Comparison of ENCODE assay signal across 13 cellular contexts in genomic region chr6:149346075-149346474, GRCh38. TPM values are rescaled to one million over a fixed set of nuclear protein-coding genes. Genes with fewer than 3 reads are reported as not detected.
A peak's percentile ranks its signal among the peaks of the same experiment; 100 is the strongest.
DNase-seq lines count a peak whose midpoint lies in the region; ATAC-seq and TF ChIP-seq lines count a peak whose summit lies in the region.
"Had no signal": no experiment of that assay in that cellular context is flagged by ENCODE, and none has a peak within 500 bp of the region (broad histone marks: within the 10 kb centered on the region; RNA-seq: fewer than 3 reads in every experiment).

No MANE protein-coding gene starts in this region.

- intact Hi-C loops in activated CD4-positive, alpha-beta memory T cell treated with anti-CD3 and anti-CD28 coated beads for 36 hours (cut with micrococcal nuclease), result no loop called here
- intact Hi-C loops in CD8-positive, alpha-beta T cell (cut with DNase I, micrococcal nuclease), result no loop called here

- DNase-seq in activated CD4-positive, alpha-beta memory T cell treated with anti-CD3 and anti-CD28 coated beads, Interleukin-2, amount 10 ng/mL, durations not matched to agents 7 days and 5 days, result no peak
- no peak for DNase-seq in activated CD4-positive, alpha-beta memory T cell treated with anti-CD3 and anti-CD28 coated beads for 36 hours
- no peak for DNase-seq in CD8-positive, alpha-beta T cell
- DNase-seq in myocyte (ENCODE audit: low read depth), result peak; percentile 16
- no peak for DNase-seq in BE2C
- DNase-seq: HFFc6, NCI-H1694 treated with DMSO at 0.1 percent for 48 hours, Right ventricle myocardium superior had no signal

- no peaks in the 10 kb centered on the region for H3K9me3 ChIP-seq in CD8-positive, alpha-beta T cell (ENCODE audit: low read length)
- no peaks in the 10 kb centered on the region; the same call in 1 of the 2 replicates for H3K9me3 ChIP-seq in BE2C
- H3K9me3 ChIP-seq: A549, BLaER1 had no signal

- H3K4me1 ChIP-seq in CD8-positive, alpha-beta T cell (ENCODE audit: insufficient read depth, low read length), result peaks cover 27% of the 10 kb centered on the region
- peaks cover 13% of the 10 kb centered on the region for H3K4me1 ChIP-seq in BE2C

- ATAC-seq in CD8-positive, alpha-beta T cell, result no peak
- no peak for ATAC-seq in activated T-helper 17 cell treated with anti-CD3 and anti-CD28 coated beads, Interleukin-2, amount 50 U/mL, for 72 hours (replicated peaks)
- ATAC-seq in GM19351 (IDR thresholded peaks at IDR 0.05; ENCODE audit: unreplicated experiment) (no peak), GM21381 (IDR thresholded peaks at IDR 0.05; ENCODE audit: unreplicated experiment) (no peak)
- ATAC-seq: A549 had no signal

- H3K9me3 Mint-ChIP-seq in activated CD4-positive, alpha-beta memory T cell treated with anti-CD3 and anti-CD28 coated beads, Interleukin-2, amount 10 ng/mL, durations not matched to agents 7 days and 5 days, result no peaks in the 10 kb centered on the region
- no peaks in the 10 kb centered on the region for H3K9me3 Mint-ChIP-seq in activated CD4-positive, alpha-beta memory T cell treated with anti-CD3 and anti-CD28 coated beads for 36 hours
- H3K9me3 Mint-ChIP-seq in CD8-positive, alpha-beta T cell, result no peaks in the 10 kb centered on the region
- H3K9me3 Mint-ChIP-seq in activated T-helper 17 cell treated with anti-CD3 and anti-CD28 coated beads, Interleukin-2, amount 50 U/mL, for 72 hours, result no peaks in the 10 kb centered on the region
- H3K9me3 Mint-ChIP-seq: HFFc6 had no signal

- H3K36me3 Mint-ChIP-seq in activated CD4-positive, alpha-beta memory T cell treated with anti-CD3 and anti-CD28 coated beads, Interleukin-2, amount 10 ng/mL, durations not matched to agents 7 days and 5 days (ENCODE audit: low read depth), result peaks cover 63% of the 10 kb centered on the region
- H3K36me3 Mint-ChIP-seq in activated CD4-positive, alpha-beta memory T cell treated with anti-CD3 and anti-CD28 coated beads for 36 hours, result peaks cover 23% of the 10 kb centered on the region
- H3K36me3 Mint-ChIP-seq in CD8-positive, alpha-beta T cell, result peaks cover 35% of the 10 kb centered on the region
- H3K36me3 Mint-ChIP-seq in activated T-helper 17 cell treated with anti-CD3 and anti-CD28 coated beads, Interleukin-2, amount 50 U/mL, for 72 hours (ENCODE audit: low read depth), result peaks cover 93% of the 10 kb centered on the region

- peak overlapping the region; percentile 21 for H3K27ac Mint-ChIP-seq in activated CD4-positive, alpha-beta memory T cell treated with anti-CD3 and anti-CD28 coated beads, Interleukin-2, amount 10 ng/mL, durations not matched to agents 7 days and 5 days
- no peak overlapping the region for H3K27ac Mint-ChIP-seq in activated CD4-positive, alpha-beta memory T cell treated with anti-CD3 and anti-CD28 coated beads for 36 hours
- peak overlapping the region; percentile 11 for H3K27ac Mint-ChIP-seq in CD8-positive, alpha-beta T cell
- peak overlapping the region; percentile 2 for H3K27ac Mint-ChIP-seq in activated T-helper 17 cell treated with anti-CD3 and anti-CD28 coated beads, Interleukin-2, amount 50 U/mL, for 72 hours
- H3K27ac Mint-ChIP-seq: HFFc6 had no signal

- H3K27me3 Mint-ChIP-seq in activated CD4-positive, alpha-beta memory T cell treated with anti-CD3 and anti-CD28 coated beads, Interleukin-2, amount 10 ng/mL, durations not matched to agents 7 days and 5 days, result no peaks in the 10 kb centered on the region
- no peaks in the 10 kb centered on the region for H3K27me3 Mint-ChIP-seq in activated CD4-positive, alpha-beta memory T cell treated with anti-CD3 and anti-CD28 coated beads for 36 hours
- no peaks in the 10 kb centered on the region for H3K27me3 Mint-ChIP-seq in CD8-positive, alpha-beta T cell (ENCODE audit: low read depth)
- no peaks in the 10 kb centered on the region for H3K27me3 Mint-ChIP-seq in activated T-helper 17 cell treated with anti-CD3 and anti-CD28 coated beads, Interleukin-2, amount 50 U/mL, for 72 hours

- CTCF ChIA-PET in activated CD4-positive, alpha-beta memory T cell treated with anti-CD3 and anti-CD28 coated beads, Interleukin-2, amount 10 ng/mL, durations not matched to agents 7 days and 5 days (lab: Charles Lee), result interaction anchor here (1.1 to 1.2 kb wide), 2 partner anchors 261 to 264 kb away, joined by 3 read pairs; no protein-coding TSS in a partner anchor
- CTCF ChIA-PET in activated CD4-positive, alpha-beta memory T cell treated with anti-CD3 and anti-CD28 coated beads for 36 hours (lab: Charles Lee), result no interaction called here
- CTCF ChIA-PET in CD8-positive, alpha-beta T cell (lab: Charles Lee), result interaction anchor here (0.5 to 1.0 kb wide), 2 partner anchors 14 to 287 kb away, joined by 3 to 4 read pairs; no protein-coding TSS in a partner anchor

- H3K4me3 Mint-ChIP-seq in activated CD4-positive, alpha-beta memory T cell treated with anti-CD3 and anti-CD28 coated beads, Interleukin-2, amount 10 ng/mL, durations not matched to agents 7 days and 5 days, result no peak overlapping the region
- no peak overlapping the region for H3K4me3 Mint-ChIP-seq in activated CD4-positive, alpha-beta memory T cell treated with anti-CD3 and anti-CD28 coated beads for 36 hours
- no peak overlapping the region for H3K4me3 Mint-ChIP-seq in CD8-positive, alpha-beta T cell
- H3K4me3 Mint-ChIP-seq in activated T-helper 17 cell treated with anti-CD3 and anti-CD28 coated beads, Interleukin-2, amount 50 U/mL, for 72 hours, result peak overlapping the region; percentile 29
- H3K4me3 Mint-ChIP-seq: HFFc6 had no signal

- no peaks in the 10 kb centered on the region for H3K27me3 ChIP-seq in CD8-positive, alpha-beta T cell (ENCODE audit: insufficient read depth, low read length)
- no peaks in the 10 kb centered on the region for H3K27me3 ChIP-seq in BE2C
- H3K27me3 ChIP-seq: BLaER1 had no signal

- no peaks in the 10 kb centered on the region for H3K36me3 ChIP-seq in CD8-positive, alpha-beta T cell (ENCODE audit: insufficient read depth, low read length)
- peaks cover 2% of the 10 kb centered on the region; the same call in 1 of the 2 replicates for H3K36me3 ChIP-seq in BE2C

- peaks cover 72% of the 10 kb centered on the region for H3K4me1 Mint-ChIP-seq in activated CD4-positive, alpha-beta memory T cell treated with anti-CD3 and anti-CD28 coated beads, Interleukin-2, amount 10 ng/mL, durations not matched to agents 7 days and 5 days
- peaks cover 68% of the 10 kb centered on the region for H3K4me1 Mint-ChIP-seq in activated CD4-positive, alpha-beta memory T cell treated with anti-CD3 and anti-CD28 coated beads for 36 hours (ENCODE audit: low read depth)
- H3K4me1 Mint-ChIP-seq in CD8-positive, alpha-beta T cell (ENCODE audit: low read depth), result peaks cover 76% of the 10 kb centered on the region
- H3K4me1 Mint-ChIP-seq in activated T-helper 17 cell treated with anti-CD3 and anti-CD28 coated beads, Interleukin-2, amount 50 U/mL, for 72 hours, result peaks cover 49% of the 10 kb centered on the region

- H3K4me3 ChIP-seq in CD8-positive, alpha-beta T cell (ENCODE audit: low read depth, low read length), result no peak overlapping the region
- H3K4me3 ChIP-seq in BE2C (ENCODE audit: low read depth, low read length), result no peak overlapping the region
- H3K4me3 ChIP-seq: A549, BLaER1 had no signal

- POLR2A ChIA-PET in activated CD4-positive, alpha-beta memory T cell treated with anti-CD3 and anti-CD28 coated beads, Interleukin-2, amount 10 ng/mL, durations not matched to agents 7 days and 5 days (lab: Charles Lee), result interaction anchor here (0.9 to 2.9 kb wide), 4 partner anchors 11 to 30 kb away, joined by 3 to 8 read pairs (median 4); partner anchors contain the start of gene TAB2
- POLR2A ChIA-PET in activated CD4-positive, alpha-beta memory T cell treated with anti-CD3 and anti-CD28 coated beads for 36 hours (lab: Charles Lee), result no interaction called here
- POLR2A ChIA-PET in CD8-positive, alpha-beta T cell (lab: Charles Lee), result interaction anchor here (0.7 to 1.4 kb wide), 3 partner anchors 8 to 28 kb away, joined by 3 read pairs; no protein-coding TSS in a partner anchor

- H3K27ac ChIP-seq in CD8-positive, alpha-beta T cell (ENCODE audit: low read depth, low read length), result no peak overlapping the region
- H3K27ac ChIP-seq: A549, BLaER1 had no signal

- no peak for TF ChIP-seq CTCF in CD8-positive, alpha-beta T cell (IDR thresholded peaks at IDR 0.05)
- TF ChIP-seq CTCF in BE2C (IDR thresholded peaks at IDR 0.05; ENCODE audit: low read depth, low read length), result no peak

RNA-seq across cellular contexts. Expression of gene TAB2, which starts 28.6 kb away (rescaled TPM):
- total RNA-seq in activated CD4-positive, alpha-beta memory T cell treated with anti-CD3 and anti-CD28 coated beads, Interleukin-2, amount 10 ng/mL, durations not matched to agents 7 days and 5 days, result 100 to 1,000 TPM; 169 to 170 TPM
- 10 to 100 TPM; 92.0 to 92.9 TPM for total RNA-seq in activated CD4-positive, alpha-beta memory T cell treated with anti-CD3 and anti-CD28 coated beads for 36 hours
- 100 to 1,000 TPM; 129 to 132 TPM for total RNA-seq in CD8-positive, alpha-beta T cell
- 100 to 1,000 TPM; 164 to 185 TPM for total RNA-seq in activated T-helper 17 cell treated with anti-CD3 and anti-CD28 coated beads, Interleukin-2, amount 50 U/mL, for 72 hours
- total RNA-seq in myocyte, result 33.2 and 37.0 TPM in 2 replicates
- 27.8 TPM for polyA plus RNA-seq in myocyte (2012)
- 30.2 TPM for polyA plus RNA-seq in BE2C (2012; ENCODE audit: insufficient read depth, insufficient read length, low read depth)

RNA-seq across cellular contexts. Expression of gene SUMO4, which starts 54.0 kb away (rescaled TPM):
- total RNA-seq in activated CD4-positive, alpha-beta memory T cell treated with anti-CD3 and anti-CD28 coated beads, Interleukin-2, amount 10 ng/mL, durations not matched to agents 7 days and 5 days, result 1 to 10 TPM; 8.1 to 8.5 TPM
- 1 to 10 TPM; 4.8 to 5.8 TPM for total RNA-seq in activated CD4-positive, alpha-beta memory T cell treated with anti-CD3 and anti-CD28 coated beads for 36 hours
- total RNA-seq in CD8-positive, alpha-beta T cell, result 1 to 10 TPM; 5.4 to 6.7 TPM
- 10 to 100 TPM; 16.0 to 16.4 TPM for total RNA-seq in activated T-helper 17 cell treated with anti-CD3 and anti-CD28 coated beads, Interleukin-2, amount 50 U/mL, for 72 hours
- 0.52 and 0.59 TPM in 2 replicates for total RNA-seq in myocyte
- polyA plus RNA-seq in myocyte (2012), result 0.25 TPM
- 0.49 TPM for polyA plus RNA-seq in BE2C (2012; ENCODE audit: insufficient read depth, insufficient read length, low read depth)
